In genomic region chr9:124594673-124595072, GRCh38 we compare ENCODE assay signal across 19 cellular contexts.
A peak's percentile ranks its signal among the peaks of the same experiment; 100 is the strongest.
DNase-seq lines count a peak whose midpoint lies in the region; ATAC-seq and TF ChIP-seq lines count a peak whose summit lies in the region.
"Had no signal": no experiment of that assay in that cellular context is flagged by ENCODE, and none has a peak within 500 bp of the region (broad histone marks: within the 10 kb centered on the region; RNA-seq: fewer than 3 reads in every experiment).

No MANE protein-coding gene starts in this region.

- H3T11ph ChIP-seq in H9 (ENCODE audit: low read length), result peak overlapping the region; percentile 87

- H4K5ac ChIP-seq in H9 (ENCODE audit: insufficient read length, low read depth, low read length), result no peak overlapping the region

- no peak overlapping the region for H2BK5ac ChIP-seq in H9 (ENCODE audit: insufficient read length, low read length)
- no peak overlapping the region for H2BK5ac ChIP-seq in neuronal stem cell (ENCODE audit: low read length)

- peaks cover 3% of the 10 kb centered on the region for H3K79me1 ChIP-seq in H9 (ENCODE audit: insufficient read depth, low read depth, low read length, poor library complexity, severe bottlenecking)
- H3K79me1 ChIP-seq in neuronal stem cell (ENCODE audit: low read depth, low read length), result no peaks in the 10 kb centered on the region

- H3K27me3 ChIP-seq in H9 (ENCODE audit: insufficient read depth, low read length) (no peaks in the 10 kb centered on the region), iPS-15b (ENCODE audit: control insufficient read depth, insufficient read depth, low read length) (no peaks in the 10 kb centered on the region), neuronal stem cell (ENCODE audit: control insufficient read depth in 3 of 3, insufficient read depth in 3 of 3, low read depth in 1 of 3, low read length in 3 of 3) (no peaks in the 10 kb centered on the region), breast epithelium (no peaks in the 10 kb centered on the region)
- H3K27me3 ChIP-seq: heart left ventricle, pancreas, SJSA1 had no signal

- TF ChIP-seq CTCF in H9 (conservative IDR thresholded peaks at IDR 0.05) (no peak), WTC11 (IDR thresholded peaks at IDR 0.05) (no peak), breast epithelium (IDR thresholded peaks at IDR 0.05) (no peak)

- H2BK120ac ChIP-seq in H9 (ENCODE audit: low read depth, low read length, poor library complexity, severe bottlenecking) (no peak overlapping the region), neuronal stem cell (ENCODE audit: low read depth, low read length) (no peak overlapping the region)

- peaks cover 2% of the 10 kb centered on the region for H3K23me2 ChIP-seq in H9 (ENCODE audit: insufficient read length, low read depth, low read length, poor library complexity, severe bottlenecking)

- no peak overlapping the region for H2BK20ac ChIP-seq in H9 (ENCODE audit: low read depth, low read length, poor library complexity, severe bottlenecking)

- H2BK15ac ChIP-seq in H9 (ENCODE audit: low read depth, low read length) (no peak overlapping the region), neuronal stem cell (ENCODE audit: low read length) (no peak overlapping the region)

- H3K56ac ChIP-seq in H9 (ENCODE audit: insufficient read length, low read depth, low read length), result no peak overlapping the region

- no peak overlapping the region for H2BK12ac ChIP-seq in H9 (ENCODE audit: insufficient read length, low read depth, low read length)
- no peak overlapping the region for H2BK12ac ChIP-seq in neuronal stem cell (ENCODE audit: low read length)

- no peak overlapping the region for H3K9ac ChIP-seq in H9 (ENCODE audit: extremely low read depth, insufficient read length, low read length)
- peak overlapping the region; percentile 29 for H3K9ac ChIP-seq in iPS-15b (ENCODE audit: low read depth, low read length)
- no peak overlapping the region for H3K9ac ChIP-seq in neuronal stem cell (ENCODE audit: low read depth, low read length, poor library complexity)
- H3K9ac ChIP-seq: KMS-11 had no signal

- H3K79me2 ChIP-seq in H9 (ENCODE audit: insufficient read depth, low read length), result no peaks in the 10 kb centered on the region; the same call in 1 of the 2 replicates

- ATAC-seq in WTC11, result peak; percentile 23; the same call in 1 of the 2 replicates
- ATAC-seq: esophagus mucosa, heart left ventricle, pancreas had no signal

- no peak overlapping the region for H3K23ac ChIP-seq in H9 (ENCODE audit: insufficient read length, low read depth, low read length)
- H3K23ac ChIP-seq in neuronal stem cell (ENCODE audit: low read depth, low read length, poor library complexity), result no peak overlapping the region

- peaks cover 25% of the 10 kb centered on the region for H3K4me1 ChIP-seq in H9 (ENCODE audit: insufficient read depth, low read length)
- peaks cover 57% of the 10 kb centered on the region for H3K4me1 ChIP-seq in iPS-15b (ENCODE audit: control insufficient read depth, insufficient read depth, low read length)
- H3K4me1 ChIP-seq in neuronal stem cell (ENCODE audit: control insufficient read depth in 2 of 2, insufficient read depth in 1 of 2, low read depth in 1 of 2, low read length in 2 of 2), result peaks cover 21 to 40% of the 10 kb centered on the region in 2 donors
- peaks cover 0 to 5% of the 10 kb centered on the region in 2 donors for H3K4me1 ChIP-seq in breast epithelium

- no peak overlapping the region for H4K8ac ChIP-seq in H9 (replicated peaks; ENCODE audit: insufficient read length, low read depth, low read length)
- no peak overlapping the region for H4K8ac ChIP-seq in neuronal stem cell (ENCODE audit: low read depth, low read length)

- H3K4me2 ChIP-seq in H9 (ENCODE audit: insufficient read depth, insufficient read length, low read length), result peak overlapping the region; percentile 1
- H3K4me2 ChIP-seq in neuronal stem cell (ENCODE audit: insufficient read depth, low read length, poor library complexity, severe bottlenecking), result peak overlapping the region; percentile 28
- H3K4me2 ChIP-seq: KMS-11 had no signal

- TF ChIP-seq POLR2A in breast epithelium (IDR thresholded peaks at IDR 0.05), result no peak

- DNase-seq in H9 (no peak), WTC11 (ENCODE audit: low spot score) (no peak), neuronal stem cell (ENCODE audit: low spot score) (no peak), OCI-M2 (lab: John Stamatoyannopoulos, UW; ENCODE audit: unreplicated experiment) (no peak), breast epithelium (ENCODE audit: low spot score in 2 of 2) (no peak), NCI-H2029 treated with DMSO at 0.1 percent for 48 hours (lab: John Stamatoyannopoulos, UW) (no peak), NCI-H526 (lab: John Stamatoyannopoulos, UW) (no peak)
- DNase-seq: activated CD4-positive, alpha-beta T cell treated with anti-CD3 and anti-CD28 coated beads, Interleukin-2, amount 10 ng/mL, durations not matched to agents 7 days and 5 days; activated naive CD4-positive, alpha-beta T cell treated with anti-CD3 and anti-CD28 coated beads for 36 hours; activated T-cell treated with anti-CD3 and anti-CD28 coated beads for 4 hours; dermis blood vessel endothelial cell; heart left ventricle; NCI-H1105 treated with DMSO at 0.1 percent for 48 hours; NCI-H345; pancreas had no signal

- H3K36me3 Mint-ChIP-seq in H9 (ENCODE audit: insufficient read depth in 1 of 3, low read depth in 3 of 3), result peaks cover 0 to 4% (median 2%) of the 10 kb centered on the region in 3 experiments; a peak in 4 of 7 replicates
- peaks cover 3% of the 10 kb centered on the region; the same call in 1 of the 2 replicates for H3K36me3 Mint-ChIP-seq in WTC11

- H2AK5ac ChIP-seq in H9 (ENCODE audit: insufficient read length, low read length) (no peak overlapping the region), neuronal stem cell (ENCODE audit: low read depth, low read length) (no peak overlapping the region)

- H3K4me1 Mint-ChIP-seq in H9 (peaks cover 78 to 84% of the 10 kb centered on the region in 2 experiments), WTC11 (peaks cover 83% of the 10 kb centered on the region)
- H3K4me1 Mint-ChIP-seq: activated CD4-positive, alpha-beta T cell treated with anti-CD3 and anti-CD28 coated beads, Interleukin-2, amount 10 ng/mL, durations not matched to agents 7 days and 5 days had no signal

- H3K27me3 Mint-ChIP-seq in H9 (ENCODE audit: low read depth) (no peaks in the 10 kb centered on the region; the same call in 1 of the 2 replicates), WTC11 (ENCODE audit: low read depth) (no peaks in the 10 kb centered on the region)

- H2AFZ ChIP-seq in H9 (ENCODE audit: low read length) (no peak overlapping the region), neuronal stem cell (ENCODE audit: low read length) (peak overlapping the region; percentile 2)

- H3K18ac ChIP-seq in H9 (ENCODE audit: insufficient read length, low read depth, low read length) (no peak overlapping the region), neuronal stem cell (ENCODE audit: low read length) (no peak overlapping the region)

- no CpG with 5 or more reads among the region's 3 CpGs for WGBS in H9 (ENCODE audit: extremely low coverage, insufficient read length, low lambda C conversion rate)
- WGBS in neuronal stem cell (ENCODE audit: extremely low coverage in 2 of 2, insufficient read length in 2 of 2, insufficient replicate concordance in 1 of 2), 2 donors, result no CpG with 5 or more reads among the region's 3 CpGs

- POLR2A ChIA-PET in WTC11 (lab: Charles Lee), result no interaction called here

- H3K4me3 ChIP-seq in iPS-15b (ENCODE audit: low read depth, low read length) (peak overlapping the region; percentile 49), neuronal stem cell (ENCODE audit: low read length in 2 of 2) (peak overlapping the region in 1 of 2 donors; percentile 55), breast epithelium (no peak overlapping the region)
- H3K4me3 ChIP-seq: heart left ventricle, pancreas, SJSA1 had no signal

- H4K91ac ChIP-seq in H9 (ENCODE audit: insufficient read length, low read depth, low read length), result no peak overlapping the region
- H4K91ac ChIP-seq in neuronal stem cell (ENCODE audit: low read depth, low read length, poor library complexity), result no peak overlapping the region

- peak overlapping the region; percentile 89 for H3K27ac ChIP-seq in H9 (ENCODE audit: insufficient read length, low read depth, low read length)
- H3K27ac ChIP-seq in neuronal stem cell (replicated peaks; ENCODE audit: low read length), result peak overlapping the region; percentile 71
- no peak overlapping the region for H3K27ac ChIP-seq in breast epithelium
- H3K27ac ChIP-seq: heart left ventricle, KMS-11, pancreas, SJSA1 had no signal

- intact Hi-C loops in breast epithelium (cut with DNase I; ENCODE audit: low total_unique reads), result no loop called here

- no peaks in the 10 kb centered on the region for H3K9me3 ChIP-seq in H9 (ENCODE audit: control insufficient read depth, low read depth, low read length)
- H3K9me3 ChIP-seq in iPS-15b (ENCODE audit: control insufficient read depth, insufficient read depth, low read length), result no peaks in the 10 kb centered on the region
- no peaks in the 10 kb centered on the region for H3K9me3 ChIP-seq in neuronal stem cell (replicated peaks in 1 of 2; ENCODE audit: control insufficient read depth in 2 of 2, insufficient read depth in 1 of 2, low read depth in 1 of 2, low read length in 2 of 2)
- no peaks in the 10 kb centered on the region for H3K9me3 ChIP-seq in breast epithelium
- H3K9me3 ChIP-seq: heart left ventricle, pancreas, SJSA1 had no signal

- peak overlapping the region; percentile 63 to 77 for H3K4me3 Mint-ChIP-seq in H9
- peak overlapping the region; percentile 60 for H3K4me3 Mint-ChIP-seq in WTC11
- H3K4me3 Mint-ChIP-seq: activated CD4-positive, alpha-beta T cell treated with anti-CD3 and anti-CD28 coated beads, Interleukin-2, amount 10 ng/mL, durations not matched to agents 7 days and 5 days; activated naive CD4-positive, alpha-beta T cell treated with anti-CD3 and anti-CD28 coated beads for 36 hours had no signal

- H3K36me3 ChIP-seq in iPS-15b (ENCODE audit: control insufficient read depth, insufficient read depth, low read length) (no peaks in the 10 kb centered on the region), neuronal stem cell (replicated peaks in 1 of 2; ENCODE audit: control insufficient read depth in 2 of 2, insufficient read depth in 2 of 2, low read length in 2 of 2) (no peaks in the 10 kb centered on the region), breast epithelium (no peaks in the 10 kb centered on the region)
- H3K36me3 ChIP-seq: heart left ventricle, pancreas, SJSA1 had no signal

- CTCF ChIA-PET in WTC11 (lab: Charles Lee), result interaction anchor here (0.8 to 8.4 kb wide), 10 partner anchors 9 to 258 kb away, joined by 3 to 85 read pairs (median 6); partner anchors contain the start of gene WDR38

- H3K27ac Mint-ChIP-seq in H9 (peak overlapping the region; percentile 95 to 99 (median 99)), WTC11 (peak overlapping the region; percentile 95)
- H3K27ac Mint-ChIP-seq: activated CD4-positive, alpha-beta T cell treated with anti-CD3 and anti-CD28 coated beads, Interleukin-2, amount 10 ng/mL, durations not matched to agents 7 days and 5 days; activated naive CD4-positive, alpha-beta T cell treated with anti-CD3 and anti-CD28 coated beads for 36 hours had no signal

- H3K14ac ChIP-seq in H9 (ENCODE audit: insufficient read depth, low read length) (no peak overlapping the region), neuronal stem cell (ENCODE audit: low read length) (no peak overlapping the region)

- H3K4ac ChIP-seq in H9 (ENCODE audit: low read depth, low read length) (no peak overlapping the region), neuronal stem cell (ENCODE audit: low read length) (no peak overlapping the region)

- no peaks in the 10 kb centered on the region for H4K20me1 ChIP-seq in H9 (ENCODE audit: control insufficient read depth, insufficient read depth, insufficient read length)

- H3K9me3 Mint-ChIP-seq in H9 (no peaks in the 10 kb centered on the region), WTC11 (no peaks in the 10 kb centered on the region)
- H3K9me3 Mint-ChIP-seq: activated CD4-positive, alpha-beta T cell treated with anti-CD3 and anti-CD28 coated beads, Interleukin-2, amount 10 ng/mL, durations not matched to agents 7 days and 5 days; activated naive CD4-positive, alpha-beta T cell treated with anti-CD3 and anti-CD28 coated beads for 36 hours had no signal

Comparison
In these comparisons a context has a peak if more than half of its experiments do, and no peak if none do; other contexts are left out.
1. H3K27ac ChIP-seq: peak in H9 (single experiment) and neuronal stem cell (single experiment); none in breast epithelium (0 of 2).